In genomic region chr2:46657042-46657504, GRCh38 we compare ENCODE assay signal across 8 cellular contexts. TPM values are rescaled to one million over a fixed set of nuclear protein-coding genes. Genes with fewer than 3 reads are reported as not detected.
DNase-seq lines count a peak whose midpoint lies in the region; ATAC-seq and TF ChIP-seq lines count a peak whose summit lies in the region.

No MANE protein-coding gene starts in this region.

- H3K79me1 ChIP-seq in neuronal stem cell (ENCODE audit: low read depth, low read length): no peaks in the 10 kb centered on the region

- no peak overlapping the region for H2BK15ac ChIP-seq in neuronal stem cell (ENCODE audit: low read length)

- no peaks in the 10 kb centered on the region for H3K9me3 ChIP-seq in NT2/D1 (ENCODE audit: insufficient read depth, low read length)
- H3K9me3 ChIP-seq in neuronal stem cell (replicated peaks in 1 of 2; ENCODE audit: control insufficient read depth in 2 of 2, insufficient read depth in 1 of 2, low read depth in 1 of 2, low read length in 2 of 2): no peaks in the 10 kb centered on the region

- H3K27me3 ChIP-seq in ACC112 (ENCODE audit: insufficient read depth, low read length): no peaks in the 10 kb centered on the region
- H3K27me3 ChIP-seq in NT2/D1 (ENCODE audit: insufficient read depth, insufficient read length): no peaks in the 10 kb centered on the region
- peaks cover 0 to 9% (median 0%) of the 10 kb centered on the region in 3 experiments for H3K27me3 ChIP-seq in neuronal stem cell (ENCODE audit: control insufficient read depth in 3 of 3, insufficient read depth in 3 of 3, low read depth in 1 of 3, low read length in 3 of 3)

- ATAC-seq in HG03175 (IDR thresholded peaks at IDR 0.05; ENCODE audit: unreplicated experiment): no peak
- no peak for ATAC-seq in HG03565 (IDR thresholded peaks at IDR 0.05; ENCODE audit: unreplicated experiment)

- no peak overlapping the region for H2BK120ac ChIP-seq in neuronal stem cell (ENCODE audit: low read depth, low read length)

- H2AK5ac ChIP-seq in neuronal stem cell (ENCODE audit: low read depth, low read length): no peak overlapping the region

- H3K27ac ChIP-seq in ACC112 (ENCODE audit: low read depth, low read length) (peak overlapping the region; percentile 46), neuronal stem cell (replicated peaks; ENCODE audit: low read length) (no peak overlapping the region)

- H3K36me3 ChIP-seq in ACC112 (ENCODE audit: insufficient read depth, low read length): no peaks in the 10 kb centered on the region
- H3K36me3 ChIP-seq in NT2/D1 (ENCODE audit: insufficient read depth, insufficient read length, low read length): no peaks in the 10 kb centered on the region
- H3K36me3 ChIP-seq in neuronal stem cell (replicated peaks in 1 of 2; ENCODE audit: control insufficient read depth in 2 of 2, insufficient read depth in 2 of 2, low read length in 2 of 2): no peaks in the 10 kb centered on the region

- no CpG with 5 or more reads among the region's 3 CpGs for WGBS in neuronal stem cell (ENCODE audit: extremely low coverage in 2 of 2, insufficient read length in 2 of 2, insufficient replicate concordance in 1 of 2), 2 donors

- TF ChIP-seq CTCF in GM12875 (IDR thresholded peaks at IDR 0.05; ENCODE audit: borderline replicate concordance, insufficient read depth, low read depth, low read length) (peak; percentile 65; the same call in 1 of the 2 replicates), epithelial cell of proximal tubule (conservative IDR thresholded peaks at IDR 0.05; ENCODE audit: low read depth, low read length) (peak; percentile 66)

- H3K9ac ChIP-seq in NT2/D1 (ENCODE audit: insufficient read length, low read depth) (no peak overlapping the region), neuronal stem cell (ENCODE audit: low read depth, low read length, poor library complexity) (no peak overlapping the region)

- no peak overlapping the region for H2BK5ac ChIP-seq in neuronal stem cell (ENCODE audit: low read length)

- no peak overlapping the region for H4K8ac ChIP-seq in neuronal stem cell (ENCODE audit: low read depth, low read length)

- no peak overlapping the region for H3K4ac ChIP-seq in neuronal stem cell (ENCODE audit: low read length)

- H3K4me1 ChIP-seq in ACC112 (ENCODE audit: control insufficient read depth, insufficient read depth, low read length, unreplicated experiment) (peaks cover 22% of the 10 kb centered on the region), NT2/D1 (ENCODE audit: insufficient read depth, insufficient read length) (peaks cover 2% of the 10 kb centered on the region), neuronal stem cell (ENCODE audit: control insufficient read depth in 2 of 2, insufficient read depth in 1 of 2, low read depth in 1 of 2, low read length in 2 of 2) (no peaks in the 10 kb centered on the region)

- no peaks in the 10 kb centered on the region for H3K79me2 ChIP-seq in ACC112 (ENCODE audit: control insufficient read depth, insufficient read depth, low read length, unreplicated experiment)

- H3K4me3 ChIP-seq in ACC112 (ENCODE audit: low read depth, low read length) (no peak overlapping the region), GM12875 (ENCODE audit: low read depth, low read length) (no peak overlapping the region), NT2/D1 (ENCODE audit: insufficient read length, low read depth) (no peak overlapping the region), epithelial cell of proximal tubule (ENCODE audit: low read depth, low read length) (no peak overlapping the region), neuronal stem cell (ENCODE audit: low read length in 2 of 2) (no peak overlapping the region)

- DNase-seq in NT2/D1 (ENCODE audit: low read depth, low spot score): peak; percentile 13
- no peak for DNase-seq in epithelial cell of proximal tubule (ENCODE audit: low read depth)
- DNase-seq in neuronal stem cell (ENCODE audit: low spot score): no peak
- DNase-seq in T1000 (lab: John Stamatoyannopoulos, UW): no peak

- no peak overlapping the region for H3K14ac ChIP-seq in neuronal stem cell (ENCODE audit: low read length)

- no peak overlapping the region for H2BK12ac ChIP-seq in neuronal stem cell (ENCODE audit: low read length)

- no peak overlapping the region for H3K4me2 ChIP-seq in neuronal stem cell (ENCODE audit: insufficient read depth, low read length, poor library complexity, severe bottlenecking)

- H3K18ac ChIP-seq in neuronal stem cell (ENCODE audit: low read length): no peak overlapping the region

- H3K23ac ChIP-seq in neuronal stem cell (ENCODE audit: low read depth, low read length, poor library complexity): no peak overlapping the region

- no peak overlapping the region for H4K91ac ChIP-seq in neuronal stem cell (ENCODE audit: low read depth, low read length, poor library complexity)

- H2AFZ ChIP-seq in ACC112 (ENCODE audit: low read length, unreplicated experiment) (no peak overlapping the region), neuronal stem cell (ENCODE audit: low read length) (peak overlapping the region; percentile 15)

RNA-seq across cellular contexts. Expression of gene CRIPT, which starts 40.1 kb away (rescaled TPM):
- total RNA-seq in epithelial cell of proximal tubule: 14.8 and 16.2 TPM in 2 replicates
- 17.3 TPM for polyA plus RNA-seq in neuronal stem cell (2013, experiment 1 of 2)
- 18.1 TPM for polyA plus RNA-seq in neuronal stem cell (2013, experiment 2 of 2)

RNA-seq across cellular contexts. Expression of gene PIGF, which starts 40.2 kb away (rescaled TPM):
- 16.7 and 22.0 TPM in 2 replicates for total RNA-seq in epithelial cell of proximal tubule
- polyA plus RNA-seq in neuronal stem cell (2013, experiment 1 of 2): 53.2 TPM
- 51.6 TPM for polyA plus RNA-seq in neuronal stem cell (2013, experiment 2 of 2)

RNA-seq across cellular contexts. Expression of gene SOCS5, which starts 42.0 kb away (rescaled TPM):
- total RNA-seq in epithelial cell of proximal tubule: 5.5 and 7.1 TPM in 2 replicates
- 10.5 TPM for polyA plus RNA-seq in neuronal stem cell (2013, experiment 1 of 2)
- 10.7 TPM for polyA plus RNA-seq in neuronal stem cell (2013, experiment 2 of 2)
